In the genomic region with DNA sequence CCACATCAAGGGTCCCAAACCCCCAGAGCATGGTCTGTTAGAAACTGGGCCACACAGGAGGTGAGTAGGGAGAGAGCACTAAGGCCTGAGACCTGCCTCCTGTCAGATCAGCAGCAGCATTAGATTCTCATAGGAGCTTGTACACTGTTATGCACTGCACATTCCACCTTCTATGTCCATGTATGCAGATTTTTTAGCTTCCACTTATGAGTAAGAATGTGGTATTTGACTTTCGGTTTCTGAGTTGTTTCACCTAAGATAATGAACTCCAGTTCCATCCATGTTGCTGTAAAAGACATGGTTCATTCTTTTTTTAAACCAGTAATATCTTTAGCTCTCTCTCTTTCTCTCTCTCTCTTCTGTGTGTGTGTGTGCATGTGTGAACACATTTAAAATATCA, we compare ENCODE assay signal across 11 cellular contexts. TPM values are rescaled to one million over a fixed set of nuclear protein-coding genes. Genes with fewer than 3 reads are reported as not detected.
DNase-seq lines count a peak whose midpoint lies in the region; ATAC-seq and FAIRE-seq lines count a peak whose summit lies in the region.
"Had no signal": no experiment of that assay in that cellular context is flagged by ENCODE, and none has a peak within 500 bp of the region (broad histone marks: within the 10 kb centered on the region; RNA-seq: fewer than 3 reads in every experiment).

No MANE protein-coding gene starts in this region.

- no peaks in the 10 kb centered on the region for H3K9me3 Mint-ChIP-seq in CD4-positive, CD25-positive, alpha-beta regulatory T cell
- H3K9me3 Mint-ChIP-seq: endodermal cell had no signal

- ATAC-seq in CD4-positive, CD25-positive, alpha-beta regulatory T cell (ENCODE audit: low read depth in 2 of 2), result peak; percentile 36 to 46
- ATAC-seq in HG03097 (IDR thresholded peaks at IDR 0.05; ENCODE audit: low FRiP score, unreplicated experiment), result peak; percentile 83

- no peaks in the 10 kb centered on the region for H3K27me3 Mint-ChIP-seq in CD4-positive, CD25-positive, alpha-beta regulatory T cell

- no peaks in the 10 kb centered on the region for H3K36me3 ChIP-seq in CD4-positive, CD25-positive, alpha-beta regulatory T cell (ENCODE audit: control insufficient read depth, insufficient read depth, low read length)
- H3K36me3 ChIP-seq in adipocyte (ENCODE audit: control insufficient read depth, insufficient read depth, low read length, severe bottlenecking) (no peaks in the 10 kb centered on the region), small intestine (ENCODE audit: control insufficient read depth in 2 of 2, insufficient read depth in 2 of 2, low read length in 2 of 2) (no peaks in the 10 kb centered on the region)
- H3K36me3 ChIP-seq: Peyer's patch had no signal

- H3K9ac ChIP-seq in adipocyte (ENCODE audit: low read length), result no peak overlapping the region

- H3K4me3 ChIP-seq in CD4-positive, CD25-positive, alpha-beta regulatory T cell (ENCODE audit: low read depth, low read length), result no peak overlapping the region
- H3K4me3 ChIP-seq in adipocyte (ENCODE audit: low read length), result no peak overlapping the region
- H3K4me3 ChIP-seq in small intestine (ENCODE audit: low read depth in 1 of 2, low read length in 2 of 2), result no peak overlapping the region
- H3K4me3 ChIP-seq: Peyer's patch had no signal

- H3K36me3 Mint-ChIP-seq in CD4-positive, CD25-positive, alpha-beta regulatory T cell, result no peaks in the 10 kb centered on the region

- no peaks in the 10 kb centered on the region for H3K9me3 ChIP-seq in CD4-positive, CD25-positive, alpha-beta regulatory T cell (ENCODE audit: control insufficient read depth in 2 of 2, low read length in 2 of 2)
- no peaks in the 10 kb centered on the region for H3K9me3 ChIP-seq in adipocyte (ENCODE audit: control insufficient read depth, low read length)
- H3K9me3 ChIP-seq in small intestine (ENCODE audit: control insufficient read depth, low read depth), result no peaks in the 10 kb centered on the region
- H3K9me3 ChIP-seq: Peyer's patch had no signal

- no peaks in the 10 kb centered on the region for H3K27me3 ChIP-seq in CD4-positive, CD25-positive, alpha-beta regulatory T cell (ENCODE audit: control insufficient read depth, insufficient read depth, low read length)
- H3K27me3 ChIP-seq in adipocyte (replicated peaks; ENCODE audit: control insufficient read depth, insufficient read depth, low read length), result no peaks in the 10 kb centered on the region
- H3K27me3 ChIP-seq in small intestine (ENCODE audit: control insufficient read depth in 2 of 2, insufficient read depth in 2 of 2, low read length in 2 of 2), result no peaks in the 10 kb centered on the region
- H3K27me3 ChIP-seq: Peyer's patch had no signal

- H3K27ac Mint-ChIP-seq in CD4-positive, CD25-positive, alpha-beta regulatory T cell, result peak overlapping the region; percentile 20 to 74 (median 31)
- H3K27ac Mint-ChIP-seq: endodermal cell had no signal

- peaks cover 11% of the 10 kb centered on the region for H3K4me1 ChIP-seq in CD4-positive, CD25-positive, alpha-beta regulatory T cell (ENCODE audit: control insufficient read depth, insufficient read depth, low read length, poor library complexity, severe bottlenecking)
- H3K4me1 ChIP-seq in adipocyte (ENCODE audit: control insufficient read depth, insufficient read depth, low read length), result no peaks in the 10 kb centered on the region
- no peaks in the 10 kb centered on the region for H3K4me1 ChIP-seq in small intestine (ENCODE audit: control insufficient read depth in 2 of 2, insufficient read depth in 1 of 2, low read depth in 1 of 2, low read length in 1 of 2)

- H3K27ac ChIP-seq in CD4-positive, CD25-positive, alpha-beta regulatory T cell (ENCODE audit: insufficient read depth, low read length, poor library complexity, severe bottlenecking), result no peak overlapping the region
- H3K27ac ChIP-seq in small intestine (ENCODE audit: low read depth in 1 of 2, low read length in 1 of 2), result no peak overlapping the region
- H3K27ac ChIP-seq: Peyer's patch had no signal

- FAIRE-seq in GM19239 (lab: Jason Lieb, UNC), result peak; percentile 82
- no peak for FAIRE-seq in small intestine (lab: Jason Lieb, UNC)

- WGBS in small intestine, 3 donors, result 22 to 33% (median 26%) methylated on average over 1 of the region's 1 CpG

- DNase-seq in CD4-positive, CD25-positive, alpha-beta regulatory T cell, result peak in 1 of 3 donors; percentile 77
- DNase-seq in GM19239 (ENCODE audit: insufficient read length, low spot score) (peak; percentile 5), adipocyte (ENCODE audit: low read depth) (peak; percentile 39), NCI-H1092 treated with DMSO at 0.1 percent for 48 hours (lab: John Stamatoyannopoulos, UW) (no peak), NCI-H526 treated with DMSO at 0.1 percent for 48 hours (lab: John Stamatoyannopoulos, UW) (no peak), small intestine (no peak), activated gamma-delta T cell (lab: John Stamatoyannopoulos, UW) (no peak)
- DNase-seq: endodermal cell, Peyer's patch had no signal

- no peak overlapping the region for H3K4me3 Mint-ChIP-seq in CD4-positive, CD25-positive, alpha-beta regulatory T cell
- H3K4me3 Mint-ChIP-seq: endodermal cell had no signal

- H3K4me1 Mint-ChIP-seq in CD4-positive, CD25-positive, alpha-beta regulatory T cell, result peaks cover 13 to 19% (median 17%) of the 10 kb centered on the region in 4 donors

RNA-seq across cellular contexts. Expression of gene GBP6, which starts 0.7 kb away (rescaled TPM):
- total RNA-seq in CD4-positive, CD25-positive, alpha-beta regulatory T cell, result 0.47 TPM
- under 1 TPM in 3 of 4 donors, not detected in 1; 0.15 to 0.38 (median 0.30) TPM for polyA plus RNA-seq in CD4-positive, CD25-positive, alpha-beta regulatory T cell
- under 1 TPM in 2 of 3 donors, not detected in 1; 0.09 to 0.27 TPM for polyA plus RNA-seq in small intestine
- total RNA-seq: endodermal cell, Peyer's patch, pulmonary artery endothelial cell had no signal

Comparison
In these comparisons a context has a peak if more than half of its experiments do, and no peak if none do; other contexts are left out.
1. DNase-seq: peak in GM19239 (single experiment) and adipocyte (single experiment); none in NCI-H1092 treated with DMSO at 0.1 percent for 48 hours (single experiment), NCI-H526 treated with DMSO at 0.1 percent for 48 hours (single experiment), small intestine (single experiment) and activated gamma-delta T cell (single experiment).